Comparison of ENCODE assay signal across 14 cellular contexts in the genomic region with DNA sequence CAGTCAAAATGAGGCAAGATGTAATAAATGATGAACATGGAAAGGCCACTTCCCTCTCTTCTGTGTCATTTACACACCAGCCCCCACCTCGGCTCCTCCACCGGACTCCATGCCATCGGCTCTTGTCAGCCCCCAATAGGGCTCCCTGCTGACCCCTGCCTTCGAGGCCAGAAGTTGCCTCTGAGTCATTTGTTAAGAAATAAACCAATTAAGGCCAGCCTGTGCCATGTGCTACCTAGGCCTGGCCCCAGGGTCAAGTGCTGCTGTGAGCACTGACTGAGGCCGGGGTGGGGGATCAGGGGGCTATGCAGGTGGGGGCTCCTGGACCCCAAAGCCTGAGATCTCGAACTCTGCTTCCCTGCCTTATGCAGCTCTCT. TPM values are rescaled to one million over a fixed set of nuclear protein-coding genes. Genes with fewer than 3 reads are reported as not detected.
DNase-seq lines count a peak whose midpoint lies in the region; ATAC-seq and TF ChIP-seq lines count a peak whose summit lies in the region.
"Had no signal": no experiment of that assay in that cellular context is flagged by ENCODE, and none has a peak within 500 bp of the region (broad histone marks: within the 10 kb centered on the region; RNA-seq: fewer than 3 reads in every experiment).

No MANE protein-coding gene starts in this region.

- peak; percentile 42 for TF ChIP-seq CTCF in Loucy (conservative IDR thresholded peaks at IDR 0.05; ENCODE audit: low read length)
- peak; percentile 19 for TF ChIP-seq CTCF in chondrocyte (IDR thresholded peaks at IDR 0.05)
- no peak for TF ChIP-seq CTCF in mucosa of descending colon (IDR thresholded peaks at IDR 0.05)
- no peak for TF ChIP-seq CTCF in mammary epithelial cell (conservative IDR thresholded peaks at IDR 0.05 in 1 of 2, IDR thresholded peaks at IDR 0.05 in 1 of 2; ENCODE audit: extremely low read depth in 1 of 2, insufficient read depth in 1 of 2, low read depth in 1 of 2, low read length in 2 of 2)

- POLR2A ChIA-PET in HEK293T (lab: Yijun Ruan, JAX): no interaction called here

- H3K4me2 ChIP-seq in Loucy (ENCODE audit: low read depth, low read length, poor library complexity, severe bottlenecking) (peak overlapping the region; percentile 60), mammary epithelial cell (ENCODE audit: insufficient read depth, low read depth, low read length) (no peak overlapping the region)

- H3K9ac ChIP-seq in Loucy (ENCODE audit: low read depth, low read length, poor library complexity, severe bottlenecking) (peak overlapping the region; percentile 73), mammary epithelial cell (ENCODE audit: insufficient read depth, low read length) (no peak overlapping the region)

- H3K27me3 ChIP-seq in Loucy (ENCODE audit: insufficient read depth, low read length, poor library complexity, severe bottlenecking): no peaks in the 10 kb centered on the region
- peaks cover 2% of the 10 kb centered on the region for H3K27me3 ChIP-seq in mammary epithelial cell (ENCODE audit: insufficient read depth, low read length)

- H4K20me1 ChIP-seq in Loucy (ENCODE audit: insufficient read depth, low read length, poor library complexity, severe bottlenecking): no peaks in the 10 kb centered on the region
- H4K20me1 ChIP-seq in mammary epithelial cell (ENCODE audit: insufficient read depth, low read length): no peaks in the 10 kb centered on the region

- 69% methylated on average over 4 of the region's 6 CpGs for WGBS in mammary epithelial cell (ENCODE audit: low coverage, missing lambda C conversion rate)

- no peaks in the 10 kb centered on the region for H3K9me3 ChIP-seq in Loucy (ENCODE audit: insufficient read depth, low read depth, low read length)
- H3K9me3 ChIP-seq in mucosa of descending colon: no peaks in the 10 kb centered on the region
- H3K9me3 ChIP-seq in mammary epithelial cell (replicated peaks; ENCODE audit: insufficient read depth, low read length): no peaks in the 10 kb centered on the region
- H3K9me3 ChIP-seq: thoracic aorta had no signal

- H2AFZ ChIP-seq in Loucy (ENCODE audit: low read length) (no peak overlapping the region), mammary epithelial cell (ENCODE audit: low read depth, low read length) (no peak overlapping the region)

- DNase-seq in EL (peak; percentile 6), chondrocyte (ENCODE audit: low spot score) (no peak), mucosa of descending colon (peak in 1 of 3 donors; percentile 32), HEK293T (ENCODE audit: extremely low spot score) (no peak), NCI-H1436 treated with DMSO at 0.1 percent for 48 hours (lab: John Stamatoyannopoulos, UW) (no peak), mammary epithelial cell (no peak)
- DNase-seq in stimulated activated CD4-positive, alpha-beta T cell treated with anti-CD3 and anti-CD28 coated beads, Interleukin-2, amount 100 ng/mL, for 48 hours: no peak
- DNase-seq: activated naive CD8-positive, alpha-beta T cell treated with anti-CD3 and anti-CD28 coated beads, Interleukin-2, amount 50 U/mL, for 24 hours; CD4-positive, alpha-beta T cell; dermis blood vessel endothelial cell; natural killer cell; small intestine had no signal

- intact Hi-C loops in mucosa of descending colon (cut with DNase I, micrococcal nuclease) (no loop called here), mammary epithelial cell (cut with micrococcal nuclease) (no loop called here)

- H3K4me1 ChIP-seq in Loucy (ENCODE audit: insufficient read depth, low read length, poor library complexity, severe bottlenecking) (peaks cover 51% of the 10 kb centered on the region), mucosa of descending colon (ENCODE audit: low read depth) (no peaks in the 10 kb centered on the region), mammary epithelial cell (ENCODE audit: insufficient read depth, low read length) (no peaks in the 10 kb centered on the region)

- no TSS peak for BruUV-seq in mammary epithelial cell (replicated peaks; lab: Mats Ljungman, UMichigan)

- H3K36me3 Mint-ChIP-seq in chondrocyte (ENCODE audit: low read depth): no peaks in the 10 kb centered on the region
- H3K36me3 Mint-ChIP-seq: natural killer cell had no signal

- H3K27me3 Mint-ChIP-seq in chondrocyte (ENCODE audit: low read depth): no peaks in the 10 kb centered on the region
- H3K27me3 Mint-ChIP-seq: activated naive CD8-positive, alpha-beta T cell treated with anti-CD3 and anti-CD28 coated beads, Interleukin-2, amount 50 U/mL, for 24 hours; CD4-positive, alpha-beta T cell had no signal

- no peak overlapping the region for H3K4me3 Mint-ChIP-seq in chondrocyte (ENCODE audit: unreplicated experiment)
- H3K4me3 Mint-ChIP-seq: activated naive CD8-positive, alpha-beta T cell treated with anti-CD3 and anti-CD28 coated beads, Interleukin-2, amount 50 U/mL, for 24 hours; CD4-positive, alpha-beta T cell; natural killer cell had no signal

- in situ Hi-C loops in mammary epithelial cell (cut with MboI; ENCODE audit: low sequenced_read_pairs in 2 of 2): no loop called here

- H3K79me2 ChIP-seq in Loucy (ENCODE audit: insufficient read depth, low read length) (peaks cover 16% of the 10 kb centered on the region; the same call in 1 of the 2 replicates), mammary epithelial cell (ENCODE audit: insufficient read depth, low read length) (no peaks in the 10 kb centered on the region)

- no peak overlapping the region for H3K27ac Mint-ChIP-seq in chondrocyte (ENCODE audit: unreplicated experiment)
- H3K27ac Mint-ChIP-seq: activated naive CD8-positive, alpha-beta T cell treated with anti-CD3 and anti-CD28 coated beads, Interleukin-2, amount 50 U/mL, for 24 hours; CD4-positive, alpha-beta T cell; natural killer cell had no signal

- CTCF ChIA-PET in HEK293T (lab: Yijun Ruan, JAX) (no interaction called here), mammary epithelial cell (lab: Charles Lee; ENCODE audit: low non-redundant PET) (no interaction called here)

- no peak overlapping the region for H3K27ac ChIP-seq in mammary epithelial cell (ENCODE audit: insufficient read depth, low read depth, low read length)
- H3K27ac ChIP-seq: thoracic aorta had no signal

- H3K9me2 ChIP-seq in Loucy (replicated peaks; ENCODE audit: low read depth, low read length): no peaks in the 10 kb centered on the region

- no peaks in the 10 kb centered on the region for H3K9me3 Mint-ChIP-seq in chondrocyte (ENCODE audit: low read depth)
- H3K9me3 Mint-ChIP-seq: activated naive CD8-positive, alpha-beta T cell treated with anti-CD3 and anti-CD28 coated beads, Interleukin-2, amount 50 U/mL, for 24 hours; CD4-positive, alpha-beta T cell; natural killer cell had no signal

- H3K4me3 ChIP-seq in Loucy (ENCODE audit: low read length, poor library complexity, severe bottlenecking): peak overlapping the region; percentile 31
- H3K4me3 ChIP-seq in mucosa of descending colon: no peak overlapping the region
- no peak overlapping the region for H3K4me3 ChIP-seq in mammary epithelial cell (replicated peaks in 1 of 3; ENCODE audit: insufficient read depth in 1 of 3, low read depth in 2 of 3, low read length in 3 of 3)

- H3K4me1 Mint-ChIP-seq in chondrocyte (ENCODE audit: low read depth): peaks cover 38% of the 10 kb centered on the region
- H3K4me1 Mint-ChIP-seq: activated naive CD8-positive, alpha-beta T cell treated with anti-CD3 and anti-CD28 coated beads, Interleukin-2, amount 50 U/mL, for 24 hours had no signal

- H3K36me3 ChIP-seq in Loucy (ENCODE audit: insufficient read depth, low read length): peaks cover 47% of the 10 kb centered on the region; the same call in 1 of the 2 replicates
- H3K36me3 ChIP-seq in mucosa of descending colon (ENCODE audit: low read depth): no peaks in the 10 kb centered on the region
- no peaks in the 10 kb centered on the region for H3K36me3 ChIP-seq in mammary epithelial cell (ENCODE audit: insufficient read depth, low read length)
- H3K36me3 ChIP-seq: thoracic aorta had no signal

- ATAC-seq in mucosa of descending colon: peak; percentile 7
- ATAC-seq: activated naive CD8-positive, alpha-beta T cell treated with anti-CD3 and anti-CD28 coated beads, Interleukin-2, amount 50 U/mL, for 24 hours; natural killer cell had no signal

- H3F3A ChIP-seq in Loucy (ENCODE audit: low read depth): no peaks in the 10 kb centered on the region

- dilution Hi-C loops in mammary epithelial cell (cut with HindIII; ENCODE audit: low sequenced_read_pairs): no loop called here

TF ChIP-seq in HEK293T, 16 proteins besides CTCF, POLR2A, EP300 and RAD21:
- TF ChIP-seq SP1 (IDR thresholded peaks at IDR 0.05): no peak
- no peak for TF ChIP-seq ELF4 (IDR thresholded peaks at IDR 0.05)
- TF ChIP-seq, protein P1, sequence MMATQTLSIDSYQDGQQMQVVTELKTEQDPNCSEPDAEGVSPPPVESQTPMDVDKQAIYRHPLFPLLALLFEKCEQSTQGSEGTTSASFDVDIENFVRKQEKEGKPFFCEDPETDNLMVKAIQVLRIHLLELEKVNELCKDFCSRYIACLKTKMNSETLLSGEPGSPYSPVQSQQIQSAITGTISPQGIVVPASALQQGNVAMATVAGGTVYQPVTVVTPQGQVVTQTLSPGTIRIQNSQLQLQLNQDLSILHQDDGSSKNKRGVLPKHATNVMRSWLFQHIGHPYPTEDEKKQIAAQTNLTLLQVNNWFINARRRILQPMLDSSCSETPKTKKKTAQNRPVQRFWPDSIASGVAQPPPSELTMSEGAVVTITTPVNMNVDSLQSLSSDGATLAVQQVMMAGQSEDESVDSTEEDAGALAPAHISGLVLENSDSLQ (IDR thresholded peaks at IDR 0.05): no peak
- TF ChIP-seq LEF1 (IDR thresholded peaks at IDR 0.05; ENCODE audit: borderline replicate concordance): no peak

RNA-seq across cellular contexts. Expression of gene TESC, which starts 53.2 kb away (rescaled TPM):
- total RNA-seq in chondrocyte (not detected in 3 replicates), mucosa of descending colon (1 to 10 TPM in 2 of 3 donors, under 1 TPM in 1; 0.78 to 2.2 (median 2.0) TPM), mammary epithelial cell (under 1 TPM in 1 of 2 donors, not detected in 1; 0.33 TPM)
- polyA plus RNA-seq in mammary epithelial cell: not detected
- polyA minus RNA-seq in mammary epithelial cell: not detected

Comparison
In these comparisons a context has a peak if more than half of its experiments do, and no peak if none do; other contexts are left out.
1. CTCF ChIP-seq: peak in Loucy (single experiment) and chondrocyte (single experiment); none in mucosa of descending colon (single experiment) and mammary epithelial cell (0 of 2).